8 cellular contexts compared by ENCODE assay signal in the genomic region with DNA sequence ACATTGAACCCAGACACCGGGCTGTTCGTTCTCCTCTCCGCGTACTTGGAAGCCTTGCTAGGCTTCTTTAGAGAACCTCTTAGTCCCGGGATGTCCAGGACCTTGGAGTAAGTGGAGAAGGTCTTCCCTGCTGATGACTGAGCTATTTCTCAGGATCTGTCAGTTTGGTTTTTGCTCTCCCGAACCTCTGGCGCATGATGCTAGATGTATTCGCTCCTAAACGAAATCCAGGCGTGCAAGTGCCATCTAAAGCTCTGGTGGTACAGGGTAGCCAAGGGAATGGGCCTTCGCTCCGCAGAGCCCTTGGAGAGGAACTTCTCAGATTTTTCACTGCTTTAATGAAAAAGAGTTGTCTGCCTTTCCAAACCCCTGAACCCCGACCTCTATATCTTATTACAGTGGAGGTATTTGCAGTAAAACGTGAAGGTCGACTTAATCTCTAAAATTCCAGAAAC. TPM values are rescaled to one million over a fixed set of nuclear protein-coding genes. Genes with fewer than 3 reads are reported as not detected.
DNase-seq lines count a peak whose midpoint lies in the region; ATAC-seq, FAIRE-seq and TF ChIP-seq lines count a peak whose summit lies in the region.

No MANE protein-coding gene starts in this region.

- no peak for ATAC-seq in HG02642 (IDR thresholded peaks at IDR 0.05; ENCODE audit: poor library complexity, unreplicated experiment)
- ATAC-seq in GM21786 (IDR thresholded peaks at IDR 0.05; ENCODE audit: unreplicated experiment), result no peak

- TF ChIP-seq CTCF in CD14-positive monocyte (IDR thresholded peaks at IDR 0.05) (no peak), brain microvascular endothelial cell (IDR thresholded peaks at IDR 0.05; ENCODE audit: low read depth, low read length, missing control alignments) (no peak), lower leg skin (IDR thresholded peaks at IDR 0.05) (no peak), transverse colon (IDR thresholded peaks at IDR 0.05) (no peak)

- 3% methylated on average over 15 of the region's 15 CpGs for whole genome bisulfite sequencing in HUES64
- 0 to 2% methylated on average over 13 to 15 of the region's 15 CpGs for WGBS in lower leg skin, 2 donors
- 0 to 1% methylated on average over 1 to 15 of the region's 15 CpGs for WGBS in transverse colon (ENCODE audit: low coverage in 1 of 2), 2 donors

- DNase-seq in CD14-positive monocyte (ENCODE audit: low spot score) (no peak), brain microvascular endothelial cell (no peak), lower leg skin (ENCODE audit: low spot score in 2 of 2) (no peak), transverse colon (no peak), GM19239 (ENCODE audit: insufficient read length, low spot score) (no peak)

- peaks cover 9% of the 10 kb centered on the region for H3K36me3 ChIP-seq in HUES64 (ENCODE audit: insufficient read depth, low read length)
- no peaks in the 10 kb centered on the region for H3K36me3 ChIP-seq in brain microvascular endothelial cell (replicated peaks)
- H3K36me3 ChIP-seq in transverse colon, result no peaks in the 10 kb centered on the region

- peaks cover 0 to 2% (median 0%) of the 10 kb centered on the region in 3 donors for H3K27me3 Mint-ChIP-seq in CD14-positive monocyte (ENCODE audit: low read depth in 3 of 3)

- H3K27ac ChIP-seq in HUES64 (ENCODE audit: low read depth, low read length), result peak overlapping the region; percentile 95
- H3K27ac ChIP-seq in brain microvascular endothelial cell, result peak overlapping the region; percentile 90
- peak overlapping the region; percentile 95 to 98 (median 97) for H3K27ac ChIP-seq in transverse colon

- peaks cover 21 to 35% of the 10 kb centered on the region in 2 donors for H3K36me3 Mint-ChIP-seq in CD14-positive monocyte

- H3K27ac Mint-ChIP-seq in CD14-positive monocyte, result peak overlapping the region; percentile 98 to 100 (median 99)

- FAIRE-seq in GM19239 (lab: Jason Lieb, UNC), result no peak

- no peaks in the 10 kb centered on the region for H3K27me3 ChIP-seq in HUES64 (ENCODE audit: insufficient read depth, low read length)
- no peaks in the 10 kb centered on the region for H3K27me3 ChIP-seq in brain microvascular endothelial cell (replicated peaks)
- H3K27me3 ChIP-seq in transverse colon, result no peaks in the 10 kb centered on the region

- no peak for TF ChIP-seq EP300 in transverse colon (IDR thresholded peaks at IDR 0.05; ENCODE audit: low read depth)

- H3K9me3 Mint-ChIP-seq in CD14-positive monocyte, result peaks cover 0 to 5% (median 0%) of the 10 kb centered on the region in 7 donors

- TF ChIP-seq POLR2A in lower leg skin (IDR thresholded peaks at IDR 0.05) (no peak), transverse colon (IDR thresholded peaks at IDR 0.05) (no peak)

- H3K4me3 Mint-ChIP-seq in CD14-positive monocyte, result peak overlapping the region; percentile 98 to 99

- H3K9me3 ChIP-seq in HUES64 (ENCODE audit: insufficient read depth, low read depth, low read length), result no peaks in the 10 kb centered on the region
- no peaks in the 10 kb centered on the region for H3K9me3 ChIP-seq in transverse colon

- H3K9ac ChIP-seq in HUES64 (ENCODE audit: low read depth, low read length), result peak overlapping the region; percentile 90

- H3K4me1 ChIP-seq in HUES64 (ENCODE audit: insufficient read depth, low read length), result peaks cover 12% of the 10 kb centered on the region; the same call in 1 of the 2 replicates
- peaks cover 11 to 56% (median 33%) of the 10 kb centered on the region in 4 donors for H3K4me1 ChIP-seq in transverse colon

- in situ Hi-C loops in brain microvascular endothelial cell (cut with HindIII; ENCODE audit: low pct_ligation_motif_present, low sequenced_read_pairs), result no loop called here
- in situ Hi-C loops in transverse colon (cut with MboI; ENCODE audit: low pct_ligation_motif_present in 1 of 4, low pct_unique_long_range_greater_than_20kb in 1 of 4, low sequenced_read_pairs in 3 of 4), result no loop called here

- intact Hi-C loops in CD14-positive monocyte (cut with micrococcal nuclease) (no loop called here), lower leg skin (cut with DNase I; ENCODE audit: low total_unique reads) (no loop called here), transverse colon (cut with DNase I; ENCODE audit: low total_unique reads) (no loop called here)

- H3K4me3 ChIP-seq in HUES64 (ENCODE audit: low read length) (peak overlapping the region; percentile 84), brain microvascular endothelial cell (ENCODE audit: low read depth, low read length) (peak overlapping the region; percentile 95), lower leg skin (ENCODE audit: low read depth, poor library complexity, severe bottlenecking) (peak overlapping the region; percentile 86), transverse colon (peak overlapping the region; percentile 64 to 84 (median 75))

- peaks cover 72% of the 10 kb centered on the region for H3K4me1 Mint-ChIP-seq in CD14-positive monocyte

RNA-seq across cellular contexts. Expression of gene VMP1, which starts 0.5 kb away (rescaled TPM):
- polyA plus RNA-seq in CD14-positive monocyte, result 100 to 1,000 TPM; 386 to 511 TPM
- 47.4 TPM for polyA plus RNA-seq in HUES64 (2013, experiment 1 of 2)
- 41.7 TPM for polyA plus RNA-seq in HUES64 (2013, experiment 2 of 2)
- total RNA-seq in lower leg skin (10 to 100 TPM; 35.3 to 69.7 (median 61.1) TPM), transverse colon (100 to 1,000 TPM; 136 to 547 (median 339) TPM)

RNA-seq across cellular contexts. Expression of gene PTRH2, which starts 0.8 kb away (rescaled TPM):
- 10 to 100 TPM; 26.0 to 27.0 TPM for polyA plus RNA-seq in CD14-positive monocyte
- 39.9 TPM for polyA plus RNA-seq in HUES64 (2013, experiment 1 of 2)
- 36.5 TPM for polyA plus RNA-seq in HUES64 (2013, experiment 2 of 2)
- total RNA-seq in lower leg skin (10 to 100 TPM; 15.4 to 29.2 (median 18.7) TPM), transverse colon (10 to 100 TPM; 14.5 to 33.7 (median 20.0) TPM)
